In genomic region chr18:36872329-36872728, GRCh38 we compare ENCODE assay signal across 1 cellular context.
TF ChIP-seq lines count a peak whose summit lies in the region.

No MANE protein-coding gene starts in this region.

TF ChIP-seq in H1, 55 proteins besides CTCF, POLR2A, EP300 and RAD21:
- no peak for TF ChIP-seq SIN3A (conservative IDR thresholded peaks at IDR 0.05 in 1 of 2, IDR thresholded peaks at IDR 0.05 in 1 of 2; ENCODE audit: low read depth in 1 of 2, low read length in 2 of 2)
- no peak for TF ChIP-seq MAX (IDR thresholded peaks at IDR 0.05)
- TF ChIP-seq JUN (IDR thresholded peaks at IDR 0.05; ENCODE audit: low read depth, low read length), result no peak
- TF ChIP-seq TEAD4 (IDR thresholded peaks at IDR 0.05; ENCODE audit: low read depth, low read length), result peak; percentile 60
- TF ChIP-seq RBBP5 (IDR thresholded peaks at IDR 0.05; ENCODE audit: borderline replicate concordance, low read depth, low read length), result no peak
- TF ChIP-seq KDM1A (IDR thresholded peaks at IDR 0.05; ENCODE audit: borderline replicate concordance, low read length), result no peak
- no peak for TF ChIP-seq CREB1 (IDR thresholded peaks at IDR 0.05)
- no peak for TF ChIP-seq ASH2L (IDR thresholded peaks at IDR 0.05; ENCODE audit: low read length)
